Comparison of ENCODE assay signal across 14 cellular contexts in genomic region chr2:97951155-97951670, GRCh38. TPM values are rescaled to one million over a fixed set of nuclear protein-coding genes. Genes with fewer than 3 reads are reported as not detected.
A peak's percentile ranks its signal among the peaks of the same experiment; 100 is the strongest.
DNase-seq lines count a peak whose midpoint lies in the region; ATAC-seq, FAIRE-seq and TF ChIP-seq lines count a peak whose summit lies in the region.
"Had no signal": no experiment of that assay in that cellular context is flagged by ENCODE, and none has a peak within 500 bp of the region (broad histone marks: within the 10 kb centered on the region; RNA-seq: fewer than 3 reads in every experiment).

No MANE protein-coding gene starts in this region.

- intact Hi-C loops in HepG2 (cut with micrococcal nuclease; ENCODE audit: unreplicated experiment), result no loop called here

- 70% methylated on average over 2 of the region's 2 CpGs for WGBS in SK-N-SH (ENCODE audit: low lambda C conversion rate)
- 94% methylated on average over 2 of the region's 2 CpGs for WGBS in HepG2 (ENCODE audit: low lambda C conversion rate)

- POLR2A ChIA-PET in SK-N-SH (lab: Yijun Ruan, JAX), result no interaction called here
- POLR2A ChIA-PET in HepG2 (lab: Yijun Ruan, JAX), result interaction anchor here (0.5 to 1.3 kb wide), 2 partner anchors 15 to 173 kb away, joined by 3 to 4 read pairs; no protein-coding TSS in a partner anchor

- in situ Hi-C loops in HepG2 (cut with HindIII; ENCODE audit: extremely low pct_ligation_motif_present, low pct_unique_long_range_greater_than_20kb), result no loop called here

- H3K4me2 ChIP-seq in SK-N-SH (peak overlapping the region; percentile 75), HepG2 (ENCODE audit: low read depth, low read length) (no peak overlapping the region)

- no TSS peak for BruUV-seq in HepG2 (replicated peaks; lab: Mats Ljungman, UMichigan)

- TF ChIP-seq RAD21 in SK-N-SH (IDR thresholded peaks at IDR 0.05; ENCODE audit: low read length) (no peak), HepG2 (CRISPR knock-in tag; IDR thresholded peaks at IDR 0.05) (no peak)

- CTCF ChIA-PET in SK-N-SH (lab: Yijun Ruan, JAX), result no interaction called here
- CTCF ChIA-PET in HepG2 (lab: Yijun Ruan, JAX; ENCODE audit: low intra/inter-chr PET ratio, low total read pairs), result no interaction called here

- H3K27me3 ChIP-seq in ACC112 (ENCODE audit: insufficient read depth, low read length), result no peaks in the 10 kb centered on the region
- H3K27me3 ChIP-seq in SK-N-SH (ENCODE audit: insufficient read depth), result no peaks in the 10 kb centered on the region
- H3K27me3 ChIP-seq in HepG2 (ENCODE audit: control insufficient read depth in 1 of 2, insufficient read depth in 2 of 2, low read length in 2 of 2), result no peaks in the 10 kb centered on the region
- H3K27me3 ChIP-seq: dorsolateral prefrontal cortex, heart left ventricle had no signal

- no peak for TF ChIP-seq POLR2A in HepG2 (IDR thresholded peaks at IDR 0.05; ENCODE audit: insufficient read depth in 1 of 2, low read depth in 2 of 2, low read length in 2 of 2)

- H4K20me1 ChIP-seq in SK-N-SH (ENCODE audit: insufficient read depth) (peaks cover 9% of the 10 kb centered on the region; the same call in 1 of the 2 replicates), HepG2 (ENCODE audit: insufficient read depth, low read length) (0 out of 2 replicates have a peak, but pooled peaks cover 3% of the 10 kb centered on the region)

- peak overlapping the region; percentile 30 for H3K27ac ChIP-seq in ACC112 (ENCODE audit: low read depth, low read length)
- peak overlapping the region; percentile 61 to 76; a peak in 3 of 4 replicates for H3K27ac ChIP-seq in SK-N-SH (ENCODE audit: low read depth in 2 of 2, low read length in 1 of 2)
- no peak overlapping the region for H3K27ac ChIP-seq in HepG2 (ENCODE audit: extremely low read length, insufficient read depth, low read length)
- H3K27ac ChIP-seq: dorsolateral prefrontal cortex had no signal

- H3K9ac ChIP-seq in SK-N-SH, result peak overlapping the region; percentile 22; the same call in 1 of the 2 replicates
- no peak overlapping the region for H3K9ac ChIP-seq in HepG2 (ENCODE audit: insufficient read depth, low read depth, low read length)

- H3K4me3 ChIP-seq in ACC112 (ENCODE audit: low read depth, low read length) (peak overlapping the region; percentile 35; the same call in 1 of the 2 replicates), SK-N-SH (ENCODE audit: low read depth in 2 of 2, low read length in 1 of 2) (no peak overlapping the region; a peak in 1 of 4 replicates), HepG2 (replicated peaks in 1 of 3; ENCODE audit: insufficient read depth in 1 of 3, low read depth in 2 of 3, low read length in 3 of 3) (no peak overlapping the region)
- H3K4me3 ChIP-seq: dorsolateral prefrontal cortex, heart left ventricle, skin epidermis had no signal

- H3K36me3 ChIP-seq in ACC112 (ENCODE audit: insufficient read depth, low read length), result no peaks in the 10 kb centered on the region
- H3K36me3 ChIP-seq in SK-N-SH (replicated peaks in 1 of 2; ENCODE audit: control insufficient read depth in 1 of 2, insufficient read depth in 2 of 2, low read length in 1 of 2), result no peaks in the 10 kb centered on the region
- H3K36me3 ChIP-seq in HepG2 (replicated peaks in 1 of 2; ENCODE audit: control insufficient read depth in 1 of 2, insufficient read depth in 2 of 2, low read length in 2 of 2), result no peaks in the 10 kb centered on the region
- H3K36me3 ChIP-seq: heart left ventricle had no signal

- H3K9me3 ChIP-seq in SK-N-SH (no peaks in the 10 kb centered on the region), HepG2 (ENCODE audit: low read length) (no peaks in the 10 kb centered on the region)
- H3K9me3 ChIP-seq: heart left ventricle had no signal

- no peak for FAIRE-seq in HepG2 (lab: Jason Lieb, UNC)

- TF ChIP-seq CTCF in SK-N-SH (IDR thresholded peaks at IDR 0.05), result no peak
- no peak for TF ChIP-seq CTCF in HepG2 (CRISPR knock-in tag; IDR thresholded peaks at IDR 0.05)

- H3K79me2 ChIP-seq in ACC112 (ENCODE audit: control insufficient read depth, insufficient read depth, low read length, unreplicated experiment) (peaks cover 70% of the 10 kb centered on the region), SK-N-SH (ENCODE audit: insufficient read depth) (peaks cover 82% of the 10 kb centered on the region), HepG2 (ENCODE audit: insufficient read depth, low read length) (peaks cover 89% of the 10 kb centered on the region)

- ATAC-seq in GM21619 (IDR thresholded peaks at IDR 0.05; ENCODE audit: unreplicated experiment) (peak; percentile 46), HepG2 (peak; percentile 44; the same call in 2 of the 3 replicates), HG02840 (IDR thresholded peaks at IDR 0.05; ENCODE audit: low FRiP score, unreplicated experiment) (no peak)
- ATAC-seq: heart left ventricle had no signal

- TF ChIP-seq EP300 in SK-N-SH (IDR thresholded peaks at IDR 0.05; ENCODE audit: borderline replicate concordance in 1 of 2, low read depth in 1 of 2, low read length in 1 of 2) (no peak), HepG2 (IDR thresholded peaks at IDR 0.05; ENCODE audit: low read depth in 2 of 2, low read length in 2 of 2) (no peak), HepG2 (CRISPR knock-in tag; IDR thresholded peaks at IDR 0.05; ENCODE audit: borderline replicate concordance) (no peak)

- DNase-seq in SK-N-SH (no peak), HepG2 (ENCODE audit: low spot score) (no peak), activated T-cell treated with anti-CD3 and anti-CD28 coated beads for 4 hours (no peak), glomerular visceral epithelial cell (ENCODE audit: extremely low spot score) (no peak), Ammon's horn (ENCODE audit: low spot score) (no peak)
- DNase-seq: activated naive CD4-positive, alpha-beta T cell treated with anti-CD3 and anti-CD28 coated beads, Interleukin-2, amount 10 ng/mL, durations not matched to agents 7 days and 5 days; CD4-positive, CD25-positive, alpha-beta regulatory T cell; dorsolateral prefrontal cortex; heart left ventricle; OCI-M1 had no signal

- H3K4me1 ChIP-seq in ACC112 (ENCODE audit: control insufficient read depth, insufficient read depth, low read length, unreplicated experiment) (peaks cover 16% of the 10 kb centered on the region), SK-N-SH (ENCODE audit: control insufficient read depth in 1 of 2, insufficient read depth in 2 of 2, low read depth in 1 of 2, low read length in 1 of 2) (peaks cover 7 to 18% of the 10 kb centered on the region in 2 experiments), HepG2 (ENCODE audit: insufficient read depth, low read length) (peaks cover 4% of the 10 kb centered on the region; the same call in 1 of the 2 replicates)

- no peaks in the 10 kb centered on the region for H3K9me2 ChIP-seq in SK-N-SH

- H2AFZ ChIP-seq in ACC112 (ENCODE audit: low read length, unreplicated experiment) (no peak overlapping the region), SK-N-SH (ENCODE audit: low read depth) (no peak overlapping the region), HepG2 (ENCODE audit: low read length) (no peak overlapping the region)

- H3F3A ChIP-seq in SK-N-SH (replicated peaks; ENCODE audit: insufficient read depth), result peaks cover 14% of the 10 kb centered on the region

RNA-seq across cellular contexts. Expression of gene TMEM131, which starts 44.5 kb away (rescaled TPM):
- polyA plus RNA-seq in SK-N-SH (2012; rRNA removed), result 7.8 and 9.1 TPM in 2 replicates
- polyA plus RNA-seq in SK-N-SH (2012; cell fraction: cytosol; rRNA removed), result 7.4 and 7.5 TPM in 2 replicates
- 20.6 and 30.2 TPM in 2 replicates for polyA plus RNA-seq in SK-N-SH (2012; cell fraction: nucleus; rRNA removed)
- 17.4 and 19.5 TPM in 2 replicates for total RNA-seq in HepG2 (2016; rRNA removed; fragmentation: Illumina TruSeq; extraction: Trizol)
- total RNA-seq in HepG2 (2016; cell fraction: cytosol; rRNA removed; fragmentation: Illumina TruSeq; extraction: Trizol; ENCODE audit: low read depth), result 6.2 and 6.7 TPM in 2 replicates
- total RNA-seq in HepG2 (2016; cell fraction: insoluble cytoplasmic fraction; rRNA removed; fragmentation: Illumina TruSeq; extraction: Trizol), result 14.1 and 19.5 TPM in 2 replicates
- total RNA-seq in HepG2 (2016; cell fraction: membrane; rRNA removed; fragmentation: Illumina TruSeq; extraction: Trizol), result 8.9 and 10.2 TPM in 2 replicates
- 68.2 and 80.1 TPM in 2 replicates for total RNA-seq in HepG2 (2016; cell fraction: nucleus; rRNA removed; fragmentation: Illumina TruSeq; extraction: Trizol)
- 15.7 and 17.9 TPM in 2 replicates for polyA plus RNA-seq in HepG2 (2011; rRNA removed)
- polyA plus RNA-seq in HepG2 (2011; cell fraction: cytosol; rRNA removed), result 6.6 and 8.8 TPM in 2 replicates
- polyA plus RNA-seq in HepG2 (2011; cell fraction: nucleus; rRNA removed), result 35.1 and 39.4 TPM in 2 replicates
- polyA plus RNA-seq in HepG2 (2012), result 27.9 and 29.1 TPM in 2 replicates
- polyA plus RNA-seq in HepG2 (2016; cell fraction: cytosol; fragmentation: Illumina TruSeq; extraction: Trizol; ENCODE audit: low read depth), result 1.3 and 1.4 TPM in 2 replicates
- 10.7 and 13.4 TPM in 2 replicates for polyA plus RNA-seq in HepG2 (2016; cell fraction: insoluble cytoplasmic fraction; fragmentation: Illumina TruSeq; extraction: Trizol; ENCODE audit: low read depth)
- 2.2 and 2.6 TPM in 2 replicates for polyA plus RNA-seq in HepG2 (2016; cell fraction: membrane; fragmentation: Illumina TruSeq; extraction: Trizol; ENCODE audit: low read depth)
- polyA plus RNA-seq in HepG2 (2016; cell fraction: nucleus; fragmentation: Illumina TruSeq; extraction: Trizol; ENCODE audit: insufficient read depth, low read depth), result 67.0 and 67.3 TPM in 2 replicates
- 10.3 and 24.5 TPM in 2 replicates for polyA minus RNA-seq in HepG2 (2011; rRNA and poly(A)+ RNA removed; ENCODE audit: low replicate concordance)
- 23.1 and 25.1 TPM in 2 replicates for polyA minus RNA-seq in HepG2 (2011; cell fraction: cytosol; rRNA and poly(A)+ RNA removed)
- polyA minus RNA-seq in HepG2 (2011; cell fraction: nucleus; rRNA and poly(A)+ RNA removed), result 99.1 and 112 TPM in 2 replicates
